8 cellular contexts compared by ENCODE assay signal in the genomic region with DNA sequence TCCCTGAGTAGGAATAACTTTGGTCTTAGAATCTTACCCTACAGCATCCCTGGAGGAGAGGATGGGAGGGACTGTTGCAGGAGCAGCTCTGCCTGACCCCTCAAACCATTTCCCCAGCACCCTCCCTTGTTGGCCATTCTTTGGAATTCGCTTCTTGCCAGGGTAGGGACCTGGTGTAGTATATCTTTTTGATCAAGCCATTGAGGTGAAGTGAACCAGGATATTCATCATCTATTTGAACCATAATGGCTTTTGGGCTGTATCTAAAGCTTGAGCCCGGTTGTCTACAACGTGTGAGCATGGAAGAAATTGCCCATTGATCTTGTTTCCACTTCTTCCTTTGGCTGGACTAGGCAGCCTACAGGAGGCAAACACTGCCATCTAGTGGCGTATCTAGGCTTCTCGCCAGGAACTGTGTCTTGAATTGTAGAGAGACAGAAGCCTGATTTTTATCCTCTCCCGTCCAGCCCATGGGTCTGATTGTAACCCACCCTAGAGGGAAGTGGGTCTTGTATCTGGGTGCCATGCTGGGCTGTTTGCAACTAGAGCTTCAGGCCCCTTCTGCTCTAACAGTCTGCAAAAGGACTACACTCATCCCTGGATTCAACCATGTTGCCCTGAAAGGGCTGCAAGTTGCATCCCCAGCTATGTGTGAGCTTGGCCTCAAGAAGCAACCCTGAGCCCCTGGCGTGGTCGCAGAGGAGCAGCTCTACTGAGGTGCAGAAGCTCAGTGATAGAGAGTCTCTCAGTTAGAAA.
DNase-seq lines count a peak whose midpoint lies in the region; ATAC-seq, FAIRE-seq and TF ChIP-seq lines count a peak whose summit lies in the region.

No MANE protein-coding gene starts in this region.

- peak overlapping the region; percentile 7 for H3K4me2 ChIP-seq in skeletal muscle satellite cell (ENCODE audit: low read length)

- WGBS in body of pancreas, 2 donors = 14 to 16% methylated on average over 8 of the region's 8 CpGs

- TF ChIP-seq CTCF in AG04450 (IDR thresholded peaks at IDR 0.05; ENCODE audit: low read depth, low read length) (peak; percentile 93), body of pancreas (IDR thresholded peaks at IDR 0.05) (peak; percentile 78 to 92 (median 84))

- TF ChIP-seq POLR2A in body of pancreas (IDR thresholded peaks at IDR 0.05) = no peak

- intact Hi-C loops in body of pancreas (cut with DNase I) = loop anchor here (10.0 kb wide), 1 partner anchor 215 kb away; no protein-coding TSS in a partner anchor

- H3K4me1 ChIP-seq in body of pancreas = peaks cover 35% of the 10 kb centered on the region
- H3K4me1 ChIP-seq in skeletal muscle satellite cell (ENCODE audit: control insufficient read depth, insufficient read depth, low read length) = peaks cover 29% of the 10 kb centered on the region

- peak; percentile 53 for FAIRE-seq in TTC549 (lab: Jason Lieb, UNC)

- H3K4me3 ChIP-seq in AG04450 (ENCODE audit: low read depth, low read length) = no peak overlapping the region
- no peak overlapping the region for H3K4me3 ChIP-seq in body of pancreas
- H3K4me3 ChIP-seq in skeletal muscle satellite cell (ENCODE audit: low read length) = no peak overlapping the region

- H3K9ac ChIP-seq in skeletal muscle satellite cell (ENCODE audit: low read depth, low read length) = no peak overlapping the region

- peak overlapping the region; percentile 33 for H3K27ac ChIP-seq in AG04450 (ENCODE audit: low read depth, low read length)
- peak overlapping the region in 2 of 4 donors; percentile 14 to 41 for H3K27ac ChIP-seq in body of pancreas

- DNase-seq in AG04450 (ENCODE audit: low read depth, low spot score) (peak; percentile 62), NCI-H1930 (lab: John Stamatoyannopoulos, UW) (peak; percentile 35 to 70), body of pancreas (peak; percentile 80 to 85 (median 81)), iPS-NIHi11 (ENCODE audit: low spot score) (peak; percentile 80)

- CTCF ChIA-PET in AG04450 (lab: Charles Lee) = interaction anchor here (0.6 to 10.6 kb wide), 52 partner anchors 10 to 1044 kb away, joined by 3 to 268 read pairs (median 4); a partner anchor contains a TSS

- no peaks in the 10 kb centered on the region; the same call in 1 of the 2 replicates for H3K9me3 ChIP-seq in AG04450 (ENCODE audit: control insufficient read depth, insufficient read depth, low read length)
- no peaks in the 10 kb centered on the region for H3K9me3 ChIP-seq in body of pancreas
- no peaks in the 10 kb centered on the region for H3K9me3 ChIP-seq in skeletal muscle satellite cell (replicated peaks; ENCODE audit: low read length)

- POLR2A ChIA-PET in AG04450 (lab: Yijun Ruan, JAX) = interaction anchor here (0.6 kb wide), 1 partner anchor 599 kb away, joined by 4 read pairs; a partner anchor contains a TSS

- H3K36me3 ChIP-seq in body of pancreas (replicated peaks in 1 of 2; ENCODE audit: insufficient read depth in 1 of 2, low read depth in 2 of 2) (no peaks in the 10 kb centered on the region), skeletal muscle satellite cell (ENCODE audit: insufficient read depth, low read length) (no peaks in the 10 kb centered on the region)

- H3K27me3 ChIP-seq in AG04450 (ENCODE audit: control insufficient read depth, insufficient read depth, low read length) (peaks cover 15% of the 10 kb centered on the region), body of pancreas (no peaks in the 10 kb centered on the region), skeletal muscle satellite cell (ENCODE audit: control insufficient read depth, insufficient read depth, low read length) (peaks cover 17% of the 10 kb centered on the region)

- ATAC-seq in GM19023 (IDR thresholded peaks at IDR 0.05; ENCODE audit: unreplicated experiment) (peak; percentile 52), body of pancreas (peak; percentile 79), HG03095 (IDR thresholded peaks at IDR 0.05; ENCODE audit: unreplicated experiment) (no peak)
